ENCODE assay signal across 20 cellular contexts in the genomic region with DNA sequence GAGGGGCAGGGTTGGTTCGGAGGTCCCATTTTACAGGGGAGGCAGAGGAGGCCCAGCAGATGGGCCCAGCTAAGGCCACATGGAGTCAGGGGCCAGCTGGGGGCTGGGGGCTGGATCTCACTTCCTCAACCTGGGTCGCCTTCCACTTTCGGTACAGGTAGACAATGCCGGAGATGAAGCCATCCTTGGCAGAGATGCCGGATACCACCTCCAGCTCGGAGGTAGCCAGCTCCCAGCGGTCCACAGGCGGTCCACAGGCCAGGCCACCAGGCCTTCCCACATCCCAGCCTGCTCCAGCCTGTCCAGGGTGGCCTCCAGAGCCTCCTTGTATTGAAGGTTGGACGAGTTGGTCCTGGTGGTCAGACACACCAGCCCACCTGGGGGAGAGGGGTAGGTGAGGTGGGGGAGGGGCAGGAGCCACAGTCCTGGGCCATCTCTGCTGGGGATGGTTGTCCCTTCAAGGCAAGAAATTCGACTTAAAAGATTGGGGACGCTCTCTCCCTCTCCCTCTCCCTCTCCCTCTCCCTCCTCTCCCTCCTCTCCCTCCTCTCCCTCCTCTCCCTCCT. TPM values are rescaled to one million over a fixed set of nuclear protein-coding genes. Genes with fewer than 3 reads are reported as not detected.
A peak's percentile ranks its signal among the peaks of the same experiment; 100 is the strongest.
DNase-seq lines count a peak whose midpoint lies in the region; ATAC-seq and TF ChIP-seq lines count a peak whose summit lies in the region.
"Had no signal": no experiment of that assay in that cellular context is flagged by ENCODE, and none has a peak within 500 bp of the region (broad histone marks: within the 10 kb centered on the region; RNA-seq: fewer than 3 reads in every experiment).

No MANE protein-coding gene starts in this region.

- no TSS peak for BruUV-seq in HCT116 (replicated peaks; lab: Mats Ljungman, UMichigan)

- WGBS in hepatocyte (ENCODE audit: low lambda C conversion rate, missing lambda C conversion rate), result 96% methylated on average over 9 of the region's 11 CpGs
- 79 to 100% (median 88%) methylated on average over 2 to 11 of the region's 11 CpGs for WGBS in stomach, 5 donors

- H3K4me3 ChIP-seq in HCT116 (replicated peaks in 1 of 2; ENCODE audit: low read depth in 1 of 2, low read length in 2 of 2) (no peak overlapping the region), hepatocyte (no peak overlapping the region), stomach (no peak overlapping the region)
- H3K4me3 ChIP-seq: GM23338 had no signal

- TF ChIP-seq POLR2A in HCT116 (IDR thresholded peaks at IDR 0.05; ENCODE audit: borderline replicate concordance, extremely low read depth, insufficient read depth, insufficient read length) (no peak), stomach (IDR thresholded peaks at IDR 0.05) (no peak)

- H3K79me2 ChIP-seq in HCT116 (ENCODE audit: insufficient read depth, low read length) (peaks cover 23% of the 10 kb centered on the region), hepatocyte (peaks cover 18% of the 10 kb centered on the region)

- H3K27me3 Mint-ChIP-seq in type B pancreatic cell, result peaks cover 21% of the 10 kb centered on the region

- H3K4me2 ChIP-seq in HCT116 (ENCODE audit: low read length) (peak overlapping the region; percentile 99; the same call in 1 of the 2 replicates), hepatocyte (no peak overlapping the region)
- H3K4me2 ChIP-seq: GM23338 had no signal

- RAD21 ChIA-PET in HCT116 (lab: Charles Lee; ENCODE audit: low non-redundant PET in 1 of 2, low total read pairs in 2 of 2, uncharacterized antibody in 2 of 2, unreplicated experiment in 2 of 2), result no interaction called here

- peak overlapping the region; percentile 95 for H3K4me3 Mint-ChIP-seq in type B pancreatic cell
- H3K4me3 Mint-ChIP-seq: GM23338 had no signal

- H3K9me3 Mint-ChIP-seq in type B pancreatic cell, result no peaks in the 10 kb centered on the region

- ATAC-seq in HCT116 (no peak), GM18511 (IDR thresholded peaks at IDR 0.05; ENCODE audit: unreplicated experiment) (no peak)
- ATAC-seq: GM23338 had no signal

- intact Hi-C loops in HCT116 (cut with micrococcal nuclease) (no loop called here), stomach (cut with DNase I; ENCODE audit: low total_unique reads) (no loop called here)

- POLR2A ChIA-PET in HCT116 (lab: Charles Lee), result interaction anchor here (3.0 to 5.4 kb wide), 5 partner anchors 8 to 35 kb away, joined by 17 to 87 read pairs (median 35); a partner anchor contains a TSS

- no peak for TF ChIP-seq CTCF in GM13976 (IDR thresholded peaks at IDR 0.05; ENCODE audit: borderline replicate concordance, control extremely low read depth, extremely low read depth, insufficient read depth, missing control alignments)
- no peak for TF ChIP-seq CTCF in HCT116 (IDR thresholded peaks at IDR 0.05 in 2 of 3, conservative IDR thresholded peaks at IDR 0.05 in 1 of 3; ENCODE audit: borderline replicate concordance in 1 of 3, insufficient read depth in 1 of 3, low read depth in 2 of 3, low read length in 2 of 3)
- no peak for TF ChIP-seq CTCF in hepatocyte (IDR thresholded peaks at IDR 0.05; ENCODE audit: poor library complexity)
- TF ChIP-seq CTCF in type B pancreatic cell (conservative IDR thresholded peaks at IDR 0.05), result no peak
- TF ChIP-seq CTCF in stomach (IDR thresholded peaks at IDR 0.05), result no peak

- H3K4me1 Mint-ChIP-seq in type B pancreatic cell (ENCODE audit: unreplicated experiment), result peaks cover 10% of the 10 kb centered on the region

- DNase-seq in GM13976 (ENCODE audit: low spot score), result peak; percentile 13
- no peak for DNase-seq in HCT116 (ENCODE audit: low read depth, low spot score)
- DNase-seq in hepatocyte (ENCODE audit: low spot score), result no peak
- no peak for DNase-seq in type B pancreatic cell (ENCODE audit: extremely low spot score, unreplicated experiment)
- no peak for DNase-seq in ecto neural progenitor cell (ENCODE audit: low spot score)
- DNase-seq in stomach, result no peak
- DNase-seq: BE2C, Calu3, IMR-90, NCI-H1092, NCI-H1417 treated with DMSO at 0.1 percent for 48 hours, NCI-H1694 treated with DMSO at 0.1 percent for 48 hours, NCI-H2081, NCI-H2227 treated with DMSO at 0.1 percent for 48 hours, NCI-H526 treated with DMSO at 0.1 percent for 48 hours, SHP77 had no signal

- H3K27ac Mint-ChIP-seq in type B pancreatic cell, result peak overlapping the region; percentile 100

- H3K36me3 ChIP-seq in HCT116 (ENCODE audit: control insufficient read depth in 1 of 2, insufficient read depth in 2 of 2, low read length in 2 of 2), result peaks cover 0 to 7% of the 10 kb centered on the region in 2 experiments; a peak in 1 of 4 replicates
- no peaks in the 10 kb centered on the region for H3K36me3 ChIP-seq in hepatocyte (replicated peaks; ENCODE audit: insufficient read depth, low read depth)
- no peaks in the 10 kb centered on the region for H3K36me3 ChIP-seq in stomach
- H3K36me3 ChIP-seq: BE2C had no signal

- peak overlapping the region; percentile 96 for H3K27ac ChIP-seq in HCT116 (ENCODE audit: low read depth, low read length)
- H3K27ac ChIP-seq in hepatocyte, result peak overlapping the region; percentile 99
- H3K27ac ChIP-seq in stomach, result no peak overlapping the region

- TF ChIP-seq RAD21 in HCT116 (IDR thresholded peaks at IDR 0.05; ENCODE audit: low read depth), result no peak

- H3K9ac ChIP-seq in HCT116 (ENCODE audit: low read length), result no peak overlapping the region

- H3K4me1 ChIP-seq in HCT116 (ENCODE audit: control insufficient read depth in 1 of 2, insufficient read depth in 2 of 2, low read length in 2 of 2) (peaks cover 49 to 76% of the 10 kb centered on the region in 2 experiments), hepatocyte (ENCODE audit: insufficient read depth) (peaks cover 6% of the 10 kb centered on the region), stomach (peaks cover 2 to 37% (median 33%) of the 10 kb centered on the region in 4 donors)

- no peaks in the 10 kb centered on the region for H3K27me3 ChIP-seq in HCT116 (ENCODE audit: insufficient read depth, low read length)
- H3K27me3 ChIP-seq in hepatocyte, result no peaks in the 10 kb centered on the region
- H3K27me3 ChIP-seq in stomach, result peaks cover 0 to 58% (median 10%) of the 10 kb centered on the region in 3 donors
- H3K27me3 ChIP-seq: BE2C had no signal

- no peak for TF ChIP-seq EP300 in stomach (IDR thresholded peaks at IDR 0.05)

- CTCF ChIA-PET in HCT116 (lab: Charles Lee), result no interaction called here

- H3K9me3 ChIP-seq in HCT116 (ENCODE audit: control insufficient read depth in 1 of 2, insufficient read depth in 1 of 2, low read depth in 1 of 2, low read length in 2 of 2) (no peaks in the 10 kb centered on the region), hepatocyte (ENCODE audit: low read depth) (no peaks in the 10 kb centered on the region), stomach (no peaks in the 10 kb centered on the region)
- H3K9me3 ChIP-seq: BE2C had no signal

- H4K20me1 ChIP-seq in HCT116 (ENCODE audit: insufficient read depth) (no peaks in the 10 kb centered on the region), hepatocyte (ENCODE audit: insufficient read depth, poor library complexity, severe bottlenecking) (no peaks in the 10 kb centered on the region)

- in situ Hi-C loops in GM13976 (cut with MboI; ENCODE audit: low sequenced_read_pairs, unreplicated experiment), result no loop called here

- H2AFZ ChIP-seq in HCT116 (ENCODE audit: low read depth, low read length, poor library complexity, severe bottlenecking) (no peak overlapping the region), hepatocyte (no peak overlapping the region)
- H2AFZ ChIP-seq: GM23338 had no signal

- H3K9me2 ChIP-seq in HCT116 (ENCODE audit: insufficient read depth), result no peaks in the 10 kb centered on the region
- H3K9me2 ChIP-seq in hepatocyte (replicated peaks; ENCODE audit: insufficient read depth), result no peaks in the 10 kb centered on the region

- H3K36me3 Mint-ChIP-seq in type B pancreatic cell, result peaks cover 3% of the 10 kb centered on the region

TF ChIP-seq in HCT116, 20 proteins besides CTCF, POLR2A, EP300 and RAD21 (continues in another document):
- TF ChIP-seq SIN3A (IDR thresholded peaks at IDR 0.05; ENCODE audit: low read depth) (no peak), EZH2phosphoT487 (IDR thresholded peaks at IDR 0.05; ENCODE audit: borderline replicate concordance) (no peak), TCF7L2 (IDR thresholded peaks at IDR 0.05; ENCODE audit: borderline replicate concordance, extremely low read depth, insufficient read depth, insufficient read length) (no peak), ZFX (IDR thresholded peaks at IDR 0.05) (no peak)

RNA-seq across cellular contexts. Expression of a gene that starts 3.9 kb away (rescaled TPM):
- 234 TPM for total RNA-seq in HCT116 (2021; ENCODE audit: unreplicated experiment)
- polyA plus RNA-seq in HCT116 (2012), result 401 and 646 TPM in 2 replicates
- total RNA-seq in hepatocyte, result 532 and 570 TPM in 2 replicates
- polyA plus RNA-seq in hepatocyte, result 880 and 909 TPM in 2 replicates
- 223 and 787 TPM in 2 replicates for total RNA-seq in type B pancreatic cell (ENCODE audit: low replicate concordance)
- 100 to 1,000 TPM in 1 of 5 donors, 10 to 100 TPM in 3, not detected in 1; 15.6 to 523 (median 17.3) TPM for total RNA-seq in stomach
- 10 to 100 TPM in 2 of 3 donors, 1 to 10 TPM in 1; 2.4 to 51.2 (median 36.1) TPM for polyA plus RNA-seq in stomach
- total RNA-seq: SK-MEL-5 had no signal

RNA-seq across cellular contexts. Expression of a gene that starts 7.6 kb away (rescaled TPM):
- total RNA-seq in HCT116 (2021; ENCODE audit: unreplicated experiment) (30.4 TPM), hepatocyte (1.6 and 2.6 TPM in 2 replicates), type B pancreatic cell (ENCODE audit: low replicate concordance) (8.5 and 11.5 TPM in 2 replicates), stomach (1 to 10 TPM in 2 of 5 donors, under 1 TPM in 1, not detected in 2; 0.87 to 4.8 (median 3.0) TPM)
- 36.9 and 40.2 TPM in 2 replicates for polyA plus RNA-seq in HCT116 (2012)
- polyA plus RNA-seq in hepatocyte (6.5 and 11.4 TPM in 2 replicates), stomach (under 1 TPM in 1 of 3 donors, not detected in 2; 0.80 TPM)

RNA-seq across cellular contexts. Expression of a gene that starts 26.2 kb away (rescaled TPM):
- total RNA-seq in HCT116 (2021; ENCODE audit: unreplicated experiment), result 1.1 TPM
- 0.81 and 0.85 TPM in 2 replicates for polyA plus RNA-seq in HCT116 (2012)
- 1.1 TPM in 1 of 2 replicates, not detected in the other for total RNA-seq in hepatocyte
- 0.30 and 0.47 TPM in 2 replicates for polyA plus RNA-seq in hepatocyte
- 0.57 TPM in 1 of 2 replicates, not detected in the other for total RNA-seq in type B pancreatic cell (ENCODE audit: low replicate concordance)
- not detected for total RNA-seq in stomach
- not detected for polyA plus RNA-seq in stomach
- total RNA-seq: GM23338, IMR-90, NCI-H460, SK-MEL-5 had no signal
- polyA plus RNA-seq: GM23338 had no signal

Comparison
In these comparisons a context has a peak if more than half of its experiments do, and no peak if none do; other contexts are left out.
1. H3K27ac ChIP-seq: peak in HCT116 (single experiment) and hepatocyte (single experiment); none in stomach (0 of 5).